Comparison of ENCODE assay signal across 1 cellular context in the genomic region with DNA sequence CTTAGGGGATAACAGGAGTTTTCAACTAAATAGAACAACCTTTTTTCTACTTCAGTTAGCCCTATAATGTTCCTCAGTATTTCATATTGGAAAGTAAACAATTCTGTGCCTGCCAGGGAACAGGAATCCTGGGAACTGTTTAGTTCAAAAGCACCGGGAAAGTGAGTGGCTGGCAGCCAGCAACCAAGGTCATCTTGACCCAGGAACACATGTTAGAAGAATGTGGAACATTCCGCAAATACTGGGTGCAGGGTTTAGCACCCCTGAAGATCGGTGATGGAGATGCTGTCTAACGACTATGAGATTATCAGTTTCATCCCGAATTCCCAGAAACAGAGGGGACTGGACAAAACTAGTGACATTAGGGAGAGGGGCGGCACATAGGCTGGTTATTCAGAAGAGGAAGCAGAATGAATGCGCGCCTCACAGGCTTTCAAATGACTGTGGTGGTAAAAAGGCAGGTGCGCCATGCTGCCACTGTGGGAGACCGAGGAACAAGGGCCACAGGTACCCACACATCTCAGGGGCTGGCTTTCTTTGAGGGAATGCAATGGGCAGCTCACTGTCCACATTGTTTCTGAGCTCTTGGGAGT.
TF ChIP-seq lines count a peak whose summit lies in the region.

No MANE protein-coding gene starts in this region.

TF ChIP-seq in IMR-90, 13 proteins besides CTCF, POLR2A, EP300 and RAD21 (continued from another document):
- TF ChIP-seq NFE2L2 (IDR thresholded peaks at IDR 0.05; ENCODE audit: low read depth, low read length) (no peak), RCOR1 (IDR thresholded peaks at IDR 0.05; ENCODE audit: insufficient replicate concordance, low read length) (no peak), MAFK (IDR thresholded peaks at IDR 0.05; ENCODE audit: low read depth, low read length) (no peak), CEBPB (IDR thresholded peaks at IDR 0.05; ENCODE audit: low read depth, low read length) (no peak), MXI1 (IDR thresholded peaks at IDR 0.05; ENCODE audit: borderline replicate concordance, low read depth, low read length) (no peak), FOS (IDR thresholded peaks at IDR 0.05; ENCODE audit: low read depth, low read length) (no peak), RFX5 (IDR thresholded peaks at IDR 0.05; ENCODE audit: low read depth, low read length) (no peak)
- TF ChIP-seq, protein P1, sequence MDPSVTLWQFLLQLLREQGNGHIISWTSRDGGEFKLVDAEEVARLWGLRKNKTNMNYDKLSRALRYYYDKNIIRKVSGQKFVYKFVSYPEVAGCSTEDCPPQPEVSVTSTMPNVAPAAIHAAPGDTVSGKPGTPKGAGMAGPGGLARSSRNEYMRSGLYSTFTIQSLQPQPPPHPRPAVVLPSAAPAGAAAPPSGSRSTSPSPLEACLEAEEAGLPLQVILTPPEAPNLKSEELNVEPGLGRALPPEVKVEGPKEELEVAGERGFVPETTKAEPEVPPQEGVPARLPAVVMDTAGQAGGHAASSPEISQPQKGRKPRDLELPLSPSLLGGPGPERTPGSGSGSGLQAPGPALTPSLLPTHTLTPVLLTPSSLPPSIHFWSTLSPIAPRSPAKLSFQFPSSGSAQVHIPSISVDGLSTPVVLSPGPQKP (IDR thresholded peaks at IDR 0.05; ENCODE audit: borderline replicate concordance, low read depth, low read length) = no peak
